Comparison of ENCODE assay signal across 17 cellular contexts in the genomic region with DNA sequence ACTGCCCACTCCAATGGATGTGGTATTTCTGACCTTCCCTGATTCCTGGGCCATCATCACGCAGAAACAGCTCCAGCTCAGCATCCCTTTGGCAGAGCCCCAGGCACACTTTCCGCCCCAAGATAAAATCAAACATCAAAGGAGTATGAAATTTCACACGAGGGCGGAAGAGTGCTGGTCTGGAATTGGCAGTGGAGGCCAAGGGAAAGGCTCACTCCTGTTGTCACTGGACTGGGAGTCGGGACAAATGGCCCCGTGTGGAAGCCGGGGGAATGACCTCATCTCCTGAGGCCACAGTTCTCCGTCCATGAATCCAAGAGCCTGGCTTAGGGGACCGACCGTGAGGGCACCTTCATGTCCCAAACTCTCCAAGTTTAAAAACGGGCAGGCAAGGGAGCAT. TPM values are rescaled to one million over a fixed set of nuclear protein-coding genes. Genes with fewer than 3 reads are reported as not detected.
A peak's percentile ranks its signal among the peaks of the same experiment; 100 is the strongest.
DNase-seq lines count a peak whose midpoint lies in the region; ATAC-seq lines count a peak whose summit lies in the region.
"Had no signal": no experiment of that assay in that cellular context is flagged by ENCODE, and none has a peak within 500 bp of the region (broad histone marks: within the 10 kb centered on the region; RNA-seq: fewer than 3 reads in every experiment).

No MANE protein-coding gene starts in this region.

- DNase-seq in Daoy (ENCODE audit: low read depth): peak; percentile 26
- DNase-seq in H7: peak; percentile 55
- peak; percentile 15 for DNase-seq in cerebellum (ENCODE audit: low spot score)
- peak; percentile 43 for DNase-seq in left kidney (ENCODE audit: low read depth, low spot score)
- no peak for DNase-seq in CD1c-positive myeloid dendritic cell (ENCODE audit: extremely low spot score)
- DNase-seq in iPS-NIHi7 (ENCODE audit: extremely low spot score): no peak
- DNase-seq: BE2C; C1 segment of cervical spinal cord; Caco-2; CD4-positive, alpha-beta T cell; GF-D8; GOT3; H9; IMR-90 had no signal

- no peaks in the 10 kb centered on the region for H3K36me3 ChIP-seq in H7 (replicated peaks; ENCODE audit: control insufficient read depth, insufficient read depth, low read length)
- H3K36me3 ChIP-seq: BE2C had no signal

- peaks cover 3% of the 10 kb centered on the region; the same call in 1 of the 2 replicates for H3K27me3 ChIP-seq in H7 (ENCODE audit: control insufficient read depth, insufficient read depth, low read length)

- H3K9me3 Mint-ChIP-seq in activated T-helper 17 cell treated with anti-CD3 and anti-CD28 coated beads, Interleukin-2, amount 50 U/mL, for 72 hours: peaks cover 10% of the 10 kb centered on the region

- no peaks in the 10 kb centered on the region for H3K4me1 Mint-ChIP-seq in activated T-helper 17 cell treated with anti-CD3 and anti-CD28 coated beads, Interleukin-2, amount 50 U/mL, for 72 hours
- H3K4me1 Mint-ChIP-seq: H9 had no signal

- ATAC-seq in activated T-helper 17 cell treated with anti-CD3 and anti-CD28 coated beads, Interleukin-2, amount 50 U/mL, for 72 hours (replicated peaks): no peak
- ATAC-seq: K562 had no signal

- peaks cover 3% of the 10 kb centered on the region for H3K27me3 Mint-ChIP-seq in activated T-helper 17 cell treated with anti-CD3 and anti-CD28 coated beads, Interleukin-2, amount 50 U/mL, for 72 hours

- no peak overlapping the region for H3K4me3 Mint-ChIP-seq in activated T-helper 17 cell treated with anti-CD3 and anti-CD28 coated beads, Interleukin-2, amount 50 U/mL, for 72 hours
- H3K4me3 Mint-ChIP-seq: CD4-positive, alpha-beta T cell; H9 had no signal

- no peak overlapping the region for H3K4me3 ChIP-seq in H7 (ENCODE audit: insufficient read depth, low read depth, low read length)
- H3K4me3 ChIP-seq: K562 had no signal

- no peaks in the 10 kb centered on the region for H3K36me3 Mint-ChIP-seq in activated T-helper 17 cell treated with anti-CD3 and anti-CD28 coated beads, Interleukin-2, amount 50 U/mL, for 72 hours (ENCODE audit: low read depth)

- no peak overlapping the region for H3K27ac Mint-ChIP-seq in activated T-helper 17 cell treated with anti-CD3 and anti-CD28 coated beads, Interleukin-2, amount 50 U/mL, for 72 hours
- H3K27ac Mint-ChIP-seq: CD4-positive, alpha-beta T cell had no signal

RNA-seq across cellular contexts. Expression of a gene that starts 40.9 kb away (rescaled TPM):
- total RNA-seq in Daoy (2014; rRNA removed; shearing (Covaris generic)): 0.17 and 0.74 TPM in 2 replicates
- total RNA-seq in H7 (2014; rRNA removed; shearing (Covaris generic)): 14.1 and 20.2 TPM in 2 replicates
- total RNA-seq in cerebellum: 14.1 TPM
- not detected for total RNA-seq in activated T-helper 17 cell treated with anti-CD3 and anti-CD28 coated beads, Interleukin-2, amount 50 U/mL, for 72 hours
- total RNA-seq: A172; CD4-positive, alpha-beta T cell; IMR-90; K562 had no signal

Comparison
In these comparisons a context has a peak if more than half of its experiments do, and no peak if none do; other contexts are left out.
1. DNase-seq: peak in Daoy (single experiment), H7 (single experiment), cerebellum (single experiment) and left kidney (single experiment); none in CD1c-positive myeloid dendritic cell (single experiment) and iPS-NIHi7 (single experiment).